29 cellular contexts compared by ENCODE assay signal in genomic region chr7:21327422-21328191, GRCh38.
A peak's percentile ranks its signal among the peaks of the same experiment; 100 is the strongest.
DNase-seq lines count a peak whose midpoint lies in the region; ATAC-seq, FAIRE-seq and TF ChIP-seq lines count a peak whose summit lies in the region.
"Had no signal": no experiment of that assay in that cellular context is flagged by ENCODE, and none has a peak within 500 bp of the region (broad histone marks: within the 10 kb centered on the region; RNA-seq: fewer than 3 reads in every experiment).

No MANE protein-coding gene starts in this region.

- CTCF ChIA-PET in activated CD8-positive, alpha-beta T cell treated with anti-CD3 and anti-CD28 coated beads for 36 hours (lab: Charles Lee) = no interaction called here
- CTCF ChIA-PET in activated CD8-positive, alpha-beta T cell treated with anti-CD3 and anti-CD28 coated beads, Interleukin-2, amount 10 ng/mL, durations not matched to agents 7 days and 5 days (lab: Charles Lee) = no interaction called here
- CTCF ChIA-PET in WTC11 (lab: Charles Lee) = no interaction called here
- CTCF ChIA-PET in T-cell (lab: Charles Lee) = no interaction called here

- H3K4me1 Mint-ChIP-seq in activated CD8-positive, alpha-beta T cell treated with anti-CD3 and anti-CD28 coated beads for 36 hours (ENCODE audit: low read depth) = peaks cover 6% of the 10 kb centered on the region
- H3K4me1 Mint-ChIP-seq in activated CD8-positive, alpha-beta T cell treated with anti-CD3 and anti-CD28 coated beads, Interleukin-2, amount 10 ng/mL, durations not matched to agents 7 days and 5 days (ENCODE audit: low read depth) = peaks cover 12% of the 10 kb centered on the region
- H3K4me1 Mint-ChIP-seq in WTC11 = no peaks in the 10 kb centered on the region
- peaks cover 0 to 6% (median 2%) of the 10 kb centered on the region in 3 donors for H3K4me1 Mint-ChIP-seq in T-cell

- no peak for TF ChIP-seq CTCF in activated CD8-positive, alpha-beta T cell treated with anti-CD3 and anti-CD28 coated beads for 36 hours (IDR thresholded peaks at IDR 0.05)
- TF ChIP-seq CTCF in WTC11 (IDR thresholded peaks at IDR 0.05) (no peak), pancreas (IDR thresholded peaks at IDR 0.05) (no peak)

- no peaks in the 10 kb centered on the region for H3K9me3 ChIP-seq in pancreas

- FAIRE-seq in GM12892 (lab: Jason Lieb, UNC) (peak; percentile 51), pancreas (lab: Jason Lieb, UNC) (peak; percentile 98)
- FAIRE-seq: GM12878, K562 had no signal

- H3K27ac ChIP-seq in pancreas = no peak overlapping the region
- H3K27ac ChIP-seq: BLaER1 treated with 17β-estradiol and CSF1 and Interleukin-3, amounts not matched to agents 10 nM and 100 nM; HL-60; PC-9 had no signal

- TF ChIP-seq POLR2A in GM12892 (IDR thresholded peaks at IDR 0.05; ENCODE audit: low read depth, low read length) = no peak

- H3K4me3 ChIP-seq in pancreas = no peak overlapping the region
- H3K4me3 ChIP-seq: BLaER1 treated with 17β-estradiol and CSF1 and Interleukin-3, amounts not matched to agents 10 nM and 100 nM; GM12878; K562; PC-9 had no signal

- peaks cover 3% of the 10 kb centered on the region for H3K9me3 Mint-ChIP-seq in activated CD8-positive, alpha-beta T cell treated with anti-CD3 and anti-CD28 coated beads for 36 hours
- peaks cover 26% of the 10 kb centered on the region for H3K9me3 Mint-ChIP-seq in activated CD8-positive, alpha-beta T cell treated with anti-CD3 and anti-CD28 coated beads, Interleukin-2, amount 10 ng/mL, durations not matched to agents 7 days and 5 days (ENCODE audit: insufficient read depth)
- peaks cover 9% of the 10 kb centered on the region for H3K9me3 Mint-ChIP-seq in WTC11
- H3K9me3 Mint-ChIP-seq in T-cell = peaks cover 0 to 2% (median 0%) of the 10 kb centered on the region in 3 donors
- H3K9me3 Mint-ChIP-seq: CD4-positive, alpha-beta T cell had no signal

- H3K36me3 ChIP-seq in pancreas = no peaks in the 10 kb centered on the region
- H3K36me3 ChIP-seq: BLaER1 treated with 17β-estradiol and CSF1 and Interleukin-3, amounts not matched to agents 10 nM and 100 nM had no signal

- no peaks in the 10 kb centered on the region for H3K4me1 ChIP-seq in pancreas
- H3K4me1 ChIP-seq: BLaER1 treated with 17β-estradiol and CSF1 and Interleukin-3, amounts not matched to agents 10 nM and 100 nM had no signal

- no peak for DNase-seq in activated CD8-positive, alpha-beta T cell treated with anti-CD3 and anti-CD28 coated beads for 36 hours
- no peak for DNase-seq in activated CD8-positive, alpha-beta T cell treated with anti-CD3 and anti-CD28 coated beads, Interleukin-2, amount 10 ng/mL, durations not matched to agents 7 days and 5 days
- DNase-seq in GM12892 (ENCODE audit: insufficient read length) (no peak), WTC11 (ENCODE audit: low spot score) (no peak), pancreas (no peak), T-cell (no peak), NCI-H82 treated with DMSO at 0.1 percent for 48 hours (lab: John Stamatoyannopoulos, UW; ENCODE audit: unreplicated experiment) (no peak), COR-L47 (lab: John Stamatoyannopoulos, UW) (no peak)
- DNase-seq: 8988T; AML-193; CD4-positive, alpha-beta T cell; DMS53; GDM1; Kasumi-1; NCI-H1105 treated with DMSO at 0.1 percent for 48 hours; NCI-H146; NCI-H1930; NCI-H2107; NCI-H446; NCI-H524 treated with DMSO at 0.1 percent for 48 hours; NCI-H82; PC-9; Right ventricle myocardium superior; RPMI8226 had no signal

- POLR2A ChIA-PET in activated CD8-positive, alpha-beta T cell treated with anti-CD3 and anti-CD28 coated beads for 36 hours (lab: Charles Lee) = no interaction called here
- POLR2A ChIA-PET in activated CD8-positive, alpha-beta T cell treated with anti-CD3 and anti-CD28 coated beads, Interleukin-2, amount 10 ng/mL, durations not matched to agents 7 days and 5 days (lab: Charles Lee) = no interaction called here
- POLR2A ChIA-PET in WTC11 (lab: Charles Lee) = no interaction called here
- POLR2A ChIA-PET in T-cell (lab: Charles Lee) = no interaction called here

- no peak overlapping the region for H3K4me3 Mint-ChIP-seq in activated CD8-positive, alpha-beta T cell treated with anti-CD3 and anti-CD28 coated beads for 36 hours
- H3K4me3 Mint-ChIP-seq in activated CD8-positive, alpha-beta T cell treated with anti-CD3 and anti-CD28 coated beads, Interleukin-2, amount 10 ng/mL, durations not matched to agents 7 days and 5 days = no peak overlapping the region
- H3K4me3 Mint-ChIP-seq in WTC11 = no peak overlapping the region
- no peak overlapping the region for H3K4me3 Mint-ChIP-seq in T-cell
- H3K4me3 Mint-ChIP-seq: CD4-positive, alpha-beta T cell had no signal

- no peaks in the 10 kb centered on the region for H3K27me3 ChIP-seq in pancreas
- H3K27me3 ChIP-seq: BLaER1 treated with 17β-estradiol and CSF1 and Interleukin-3, amounts not matched to agents 10 nM and 100 nM had no signal

- WGBS in pancreas, 2 donors = 95 to 98% methylated on average over 4 of the region's 4 CpGs

- no peak overlapping the region for H3K27ac Mint-ChIP-seq in activated CD8-positive, alpha-beta T cell treated with anti-CD3 and anti-CD28 coated beads for 36 hours
- H3K27ac Mint-ChIP-seq in activated CD8-positive, alpha-beta T cell treated with anti-CD3 and anti-CD28 coated beads, Interleukin-2, amount 10 ng/mL, durations not matched to agents 7 days and 5 days = no peak overlapping the region
- H3K27ac Mint-ChIP-seq in WTC11 (no peak overlapping the region), T-cell (no peak overlapping the region)
- H3K27ac Mint-ChIP-seq: CD4-positive, alpha-beta T cell had no signal

- H3K27me3 Mint-ChIP-seq in activated CD8-positive, alpha-beta T cell treated with anti-CD3 and anti-CD28 coated beads for 36 hours = no peaks in the 10 kb centered on the region
- H3K27me3 Mint-ChIP-seq in activated CD8-positive, alpha-beta T cell treated with anti-CD3 and anti-CD28 coated beads, Interleukin-2, amount 10 ng/mL, durations not matched to agents 7 days and 5 days (ENCODE audit: low read depth) = no peaks in the 10 kb centered on the region
- H3K27me3 Mint-ChIP-seq in WTC11 (ENCODE audit: low read depth) = no peaks in the 10 kb centered on the region
- no peaks in the 10 kb centered on the region for H3K27me3 Mint-ChIP-seq in T-cell
- H3K27me3 Mint-ChIP-seq: CD4-positive, alpha-beta T cell had no signal

- intact Hi-C loops in activated CD8-positive, alpha-beta T cell treated with anti-CD3 and anti-CD28 coated beads for 36 hours (cut with micrococcal nuclease) = no loop called here
- intact Hi-C loops in pancreas (cut with DNase I) = no loop called here

- ATAC-seq in activated CD8-positive, alpha-beta T cell treated with anti-CD3 and anti-CD28 coated beads for 36 hours = peak; percentile 17
- ATAC-seq in activated CD8-positive, alpha-beta T cell treated with anti-CD3 and anti-CD28 coated beads, Interleukin-2, amount 10 ng/mL, durations not matched to agents 7 days and 5 days = no peak
- ATAC-seq in WTC11 (no peak), pancreas (no peak), T-cell (replicated peaks in 1 of 4) (no peak)
- ATAC-seq: GM12878, HCT116, K562 had no signal

- H3K36me3 Mint-ChIP-seq in activated CD8-positive, alpha-beta T cell treated with anti-CD3 and anti-CD28 coated beads for 36 hours (ENCODE audit: low read depth) = no peaks in the 10 kb centered on the region
- peaks cover 22% of the 10 kb centered on the region for H3K36me3 Mint-ChIP-seq in activated CD8-positive, alpha-beta T cell treated with anti-CD3 and anti-CD28 coated beads, Interleukin-2, amount 10 ng/mL, durations not matched to agents 7 days and 5 days (ENCODE audit: low read depth)
- H3K36me3 Mint-ChIP-seq in WTC11 (no peaks in the 10 kb centered on the region; the same call in 1 of the 2 replicates), T-cell (no peaks in the 10 kb centered on the region)

TF ChIP-seq in WTC11, 78 proteins besides CTCF, POLR2A, EP300 and RAD21:
- TF ChIP-seq HMGA2 (CRISPR knock-in tag; IDR thresholded peaks at IDR 0.05) = peak; percentile 95
- no peak for TF ChIP-seq CREB1 (CRISPR knock-in tag; IDR thresholded peaks at IDR 0.05)
TF ChIP-seq in WTC11: peak in this region for 1.
